In the genomic region with DNA sequence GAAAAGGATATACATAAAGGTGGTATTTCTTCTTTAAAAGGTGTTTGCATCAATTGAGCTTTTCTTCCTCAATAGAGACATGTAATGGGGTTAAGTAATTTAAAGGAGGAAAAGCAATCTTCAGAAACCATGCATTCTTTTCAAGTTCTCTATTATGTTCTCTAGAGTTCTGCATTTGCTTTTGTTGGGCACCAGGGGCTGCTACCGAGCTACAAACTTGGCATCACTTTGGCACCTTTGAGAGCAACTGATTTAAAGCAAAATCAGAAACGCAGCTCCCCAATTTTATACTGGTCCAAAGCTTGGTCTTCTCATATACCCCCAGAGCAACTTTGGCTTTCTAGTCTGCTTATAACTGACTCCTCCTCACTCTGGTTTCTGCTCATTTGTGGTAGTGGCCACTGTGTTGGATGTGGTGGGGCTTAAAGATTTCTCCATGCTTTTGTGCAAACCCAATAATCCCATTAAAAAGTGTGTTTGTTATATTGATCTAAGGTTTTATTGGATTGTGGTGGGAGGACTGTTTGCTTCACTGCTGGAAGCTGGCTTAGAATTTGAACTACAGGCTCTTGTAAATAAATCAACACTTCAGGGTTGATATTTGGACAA, we compare ENCODE assay signal across 8 cellular contexts.
DNase-seq lines count a peak whose midpoint lies in the region; ATAC-seq, FAIRE-seq and TF ChIP-seq lines count a peak whose summit lies in the region.

No MANE protein-coding gene starts in this region.

- peak; percentile 88 for TF ChIP-seq CTCF in D721Med (IDR thresholded peaks at IDR 0.05; ENCODE audit: insufficient read depth, missing control alignments)
- TF ChIP-seq CTCF in LNCaP clone FGC (IDR thresholded peaks at IDR 0.05; ENCODE audit: control insufficient read depth, extremely low read depth, insufficient read depth) = peak; percentile 81
- TF ChIP-seq CTCF in right atrium auricular region (IDR thresholded peaks at IDR 0.05) = peak; percentile 46 to 67
- peak in 3 of 7 experiments; percentile 17 to 44 (median 34) for TF ChIP-seq CTCF in stomach (IDR thresholded peaks at IDR 0.05)

- no peak overlapping the region for H3K4me3 Mint-ChIP-seq in activated T-helper 17 cell treated with anti-CD3 and anti-CD28 coated beads, Interleukin-2, amount 50 U/mL, for 72 hours

- no peaks in the 10 kb centered on the region for H3K27me3 ChIP-seq in right atrium auricular region
- no peaks in the 10 kb centered on the region for H3K27me3 ChIP-seq in stomach

- no peak overlapping the region for H3K27ac ChIP-seq in right atrium auricular region
- no peak overlapping the region for H3K27ac ChIP-seq in stomach

- no peaks in the 10 kb centered on the region for H3K27me3 Mint-ChIP-seq in activated T-helper 17 cell treated with anti-CD3 and anti-CD28 coated beads, Interleukin-2, amount 50 U/mL, for 72 hours

- intact Hi-C loops in stomach (cut with DNase I; ENCODE audit: low total_unique reads) = no loop called here

- no peaks in the 10 kb centered on the region for H3K36me3 Mint-ChIP-seq in activated T-helper 17 cell treated with anti-CD3 and anti-CD28 coated beads, Interleukin-2, amount 50 U/mL, for 72 hours (ENCODE audit: low read depth)

- 0 to 9% (median 6%) methylated on average over 2 of the region's 2 CpGs for WGBS in stomach, 5 donors

- peaks cover 7% of the 10 kb centered on the region for H3K9me3 Mint-ChIP-seq in activated T-helper 17 cell treated with anti-CD3 and anti-CD28 coated beads, Interleukin-2, amount 50 U/mL, for 72 hours

- H3K27ac Mint-ChIP-seq in activated T-helper 17 cell treated with anti-CD3 and anti-CD28 coated beads, Interleukin-2, amount 50 U/mL, for 72 hours = no peak overlapping the region

- no peak for TF ChIP-seq POLR2A in stomach (IDR thresholded peaks at IDR 0.05)

- H3K4me1 ChIP-seq in right atrium auricular region (no peaks in the 10 kb centered on the region), stomach (no peaks in the 10 kb centered on the region)

- peak; percentile 77 for FAIRE-seq in D721Med (lab: Jason Lieb, UNC)

- H3K4me3 ChIP-seq in LNCaP clone FGC (ENCODE audit: low read depth, low read length) (no peak overlapping the region), right atrium auricular region (no peak overlapping the region), stomach (no peak overlapping the region)

- ATAC-seq in GM19395 (IDR thresholded peaks at IDR 0.05; ENCODE audit: unreplicated experiment) = peak; percentile 85
- ATAC-seq in activated T-helper 17 cell treated with anti-CD3 and anti-CD28 coated beads, Interleukin-2, amount 50 U/mL, for 72 hours (replicated peaks) = no peak

- H3K9me3 ChIP-seq in right atrium auricular region (no peaks in the 10 kb centered on the region), stomach (no peaks in the 10 kb centered on the region)

- no peak for DNase-seq in D721Med (ENCODE audit: insufficient read length, low spot score)
- no peak for DNase-seq in LNCaP clone FGC (ENCODE audit: low read depth)
- DNase-seq in SKM-1 treated with dmso at 0.1 percent for 144 hours (lab: John Stamatoyannopoulos, UW; ENCODE audit: unreplicated experiment) = peak; percentile 66
- no peak for DNase-seq in right atrium auricular region (ENCODE audit: low spot score)
- peak; percentile 32 for DNase-seq in stomach
- no peak for DNase-seq in activated gamma-delta T cell treated with Interleukin-2 at 50 U/mL for 16 hours

- no peaks in the 10 kb centered on the region for H3K4me1 Mint-ChIP-seq in activated T-helper 17 cell treated with anti-CD3 and anti-CD28 coated beads, Interleukin-2, amount 50 U/mL, for 72 hours

- no peak for TF ChIP-seq EP300 in stomach (IDR thresholded peaks at IDR 0.05)

- H3K36me3 ChIP-seq in right atrium auricular region = no peaks in the 10 kb centered on the region
- no peaks in the 10 kb centered on the region for H3K36me3 ChIP-seq in stomach

Comparison
In these comparisons a context has a peak if more than half of its experiments do, and no peak if none do; other contexts are left out.
1. DNase-seq: peak in SKM-1 treated with dmso at 0.1 percent for 144 hours (single experiment) and stomach (single experiment); none in D721Med (single experiment), LNCaP clone FGC (single experiment), right atrium auricular region (single experiment) and activated gamma-delta T cell treated with Interleukin-2 at 50 U/mL for 16 hours (single experiment).